ENCODE assay signal across 21 cellular contexts in the genomic region with DNA sequence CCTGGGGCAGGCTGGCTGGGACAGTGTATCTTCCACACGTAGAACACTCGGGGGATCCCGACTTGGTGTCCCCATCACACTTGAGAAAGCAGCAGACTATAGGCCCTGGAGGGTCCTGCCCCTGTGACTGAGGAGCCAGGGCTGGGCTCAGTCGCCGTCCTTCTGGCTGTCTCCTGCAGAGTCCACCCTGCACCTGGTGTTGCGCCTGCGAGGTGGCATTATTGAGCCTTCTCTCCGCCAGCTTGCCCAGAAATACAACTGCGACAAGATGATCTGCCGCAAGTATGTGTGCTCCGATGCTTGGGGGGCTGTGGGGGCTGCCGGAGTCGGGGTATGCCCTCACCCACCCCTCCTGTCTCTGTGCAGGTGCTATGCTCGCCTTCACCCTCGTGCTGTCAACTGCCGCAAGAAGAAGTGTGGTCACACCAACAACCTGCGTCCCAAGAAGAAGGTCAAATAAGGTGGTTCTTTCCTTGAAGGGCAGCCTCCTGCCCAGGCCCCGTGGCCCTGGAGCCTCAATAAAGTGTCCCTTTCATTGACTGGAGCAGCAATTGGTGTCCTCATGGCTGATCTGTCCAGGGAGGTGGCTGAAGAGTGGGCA. TPM values are rescaled to one million over a fixed set of nuclear protein-coding genes. Genes with fewer than 3 reads are reported as not detected.
DNase-seq lines count a peak whose midpoint lies in the region; ATAC-seq and TF ChIP-seq lines count a peak whose summit lies in the region.
"Had no signal": no experiment of that assay in that cellular context is flagged by ENCODE, and none has a peak within 500 bp of the region (broad histone marks: within the 10 kb centered on the region; RNA-seq: fewer than 3 reads in every experiment).

No MANE protein-coding gene starts in this region.

- TF ChIP-seq CTCF in osteoblast (IDR thresholded peaks at IDR 0.05; ENCODE audit: extremely low read depth, low read depth, low read length): no peak
- TF ChIP-seq CTCF in PC-3 (conservative IDR thresholded peaks at IDR 0.05; ENCODE audit: low read depth, low read length): no peak

- no peaks in the 10 kb centered on the region for H3K9me3 Mint-ChIP-seq in activated naive CD4-positive, alpha-beta T cell treated with anti-CD3 and anti-CD28 coated beads for 36 hours
- H3K9me3 Mint-ChIP-seq in activated naive CD8-positive, alpha-beta T cell treated with anti-CD3 and anti-CD28 coated beads for 36 hours: no peaks in the 10 kb centered on the region
- H3K9me3 Mint-ChIP-seq: activated CD4-positive, alpha-beta memory T cell treated with anti-CD3 and anti-CD28 coated beads for 36 hours had no signal

- no peaks in the 10 kb centered on the region for H3F3A ChIP-seq in PC-3 (ENCODE audit: low read length, unreplicated experiment)

- H3K36me3 ChIP-seq in osteoblast (ENCODE audit: insufficient read depth, low read length): peaks cover 48% of the 10 kb centered on the region
- H3K36me3 ChIP-seq in PC-3 (ENCODE audit: low read depth, low read length): peaks cover 32% of the 10 kb centered on the region

- CTCF ChIA-PET in activated naive CD4-positive, alpha-beta T cell treated with anti-CD3 and anti-CD28 coated beads for 36 hours (lab: Charles Lee): no interaction called here
- CTCF ChIA-PET in PC-3 (lab: Charles Lee): no interaction called here

- no peak overlapping the region for H3K27ac Mint-ChIP-seq in activated naive CD4-positive, alpha-beta T cell treated with anti-CD3 and anti-CD28 coated beads for 36 hours
- H3K27ac Mint-ChIP-seq in activated naive CD8-positive, alpha-beta T cell treated with anti-CD3 and anti-CD28 coated beads for 36 hours: peak overlapping the region; percentile 47
- H3K27ac Mint-ChIP-seq: activated CD4-positive, alpha-beta memory T cell treated with anti-CD3 and anti-CD28 coated beads for 36 hours had no signal

- H3K4me2 ChIP-seq in osteoblast (ENCODE audit: insufficient read depth, low read length): no peak overlapping the region
- no peak overlapping the region for H3K4me2 ChIP-seq in PC-3 (ENCODE audit: low read length)

- no peak for DNase-seq in activated naive CD4-positive, alpha-beta T cell treated with anti-CD3 and anti-CD28 coated beads for 36 hours
- no peak for DNase-seq in activated naive CD4-positive, alpha-beta T cell (lab: John Stamatoyannopoulos, UW)
- DNase-seq in activated naive CD8-positive, alpha-beta T cell treated with anti-CD3 and anti-CD28 coated beads for 36 hours: no peak
- DNase-seq in osteoblast (ENCODE audit: insufficient read length, low spot score, missing footprints): peak; percentile 50
- DNase-seq in PC-3: no peak
- no peak for DNase-seq in head of caudate nucleus
- DNase-seq: activated CD4-positive, alpha-beta memory T cell treated with anti-CD3 and anti-CD28 coated beads for 36 hours; CD4-positive, alpha-beta memory T cell; DMS79; effector CD8-positive, alpha-beta T cell; esophagus squamous epithelium; glutamatergic neuron; KBM-7; left ventricle myocardium inferior; NCI-H2029 treated with DMSO at 0.1 percent for 48 hours; NCI-H510A; stimulated activated naive CD4-positive, alpha-beta T cell; trophoblast cell had no signal

- H4K20me1 ChIP-seq in osteoblast (ENCODE audit: insufficient read depth, low read length) (peaks cover 28% of the 10 kb centered on the region), PC-3 (ENCODE audit: low read length) (peaks cover 32% of the 10 kb centered on the region)

- no peak for ATAC-seq in PC-3
- ATAC-seq: right cardiac atrium had no signal

- intact Hi-C loops in activated naive CD4-positive, alpha-beta T cell treated with anti-CD3 and anti-CD28 coated beads for 36 hours (cut with micrococcal nuclease): loop anchor here (5.0 kb wide), 3 partner anchors 97 to 883 kb away; a partner anchor contains a TSS
- intact Hi-C loops in PC-3 (cut with micrococcal nuclease) (loop anchor here (5.0 kb wide), 1 partner anchor 112 kb away; no protein-coding TSS in a partner anchor), head of caudate nucleus (cut with DNase I) (no loop called here)

- H3K27ac ChIP-seq in osteoblast (ENCODE audit: low read depth, low read length): no peak overlapping the region
- no peak overlapping the region for H3K27ac ChIP-seq in PC-3 (ENCODE audit: low read length)
- H3K27ac ChIP-seq: ascending aorta, esophagus squamous epithelium, left ventricle myocardium inferior, VCaP had no signal

- no peaks in the 10 kb centered on the region for H3K27me3 Mint-ChIP-seq in activated naive CD4-positive, alpha-beta T cell treated with anti-CD3 and anti-CD28 coated beads for 36 hours (ENCODE audit: low read depth)
- H3K27me3 Mint-ChIP-seq in activated naive CD8-positive, alpha-beta T cell treated with anti-CD3 and anti-CD28 coated beads for 36 hours: no peaks in the 10 kb centered on the region
- H3K27me3 Mint-ChIP-seq: activated CD4-positive, alpha-beta memory T cell treated with anti-CD3 and anti-CD28 coated beads for 36 hours; CD4-positive, alpha-beta memory T cell had no signal

- H3K4me1 ChIP-seq in osteoblast (ENCODE audit: insufficient read depth, low read length): peaks cover 15% of the 10 kb centered on the region
- H3K4me1 ChIP-seq in PC-3 (ENCODE audit: insufficient read depth, low read length): peaks cover 15% of the 10 kb centered on the region

- H3K27me3 ChIP-seq in osteoblast (ENCODE audit: insufficient read depth, low read length) (no peaks in the 10 kb centered on the region), PC-3 (ENCODE audit: low read length) (no peaks in the 10 kb centered on the region)
- H3K27me3 ChIP-seq: ascending aorta, esophagus squamous epithelium had no signal

- H3K79me2 ChIP-seq in osteoblast (ENCODE audit: insufficient read depth, low read length) (peaks cover 25% of the 10 kb centered on the region), PC-3 (ENCODE audit: low read length) (peaks cover 38% of the 10 kb centered on the region)

- peaks cover 49% of the 10 kb centered on the region for H3K36me3 Mint-ChIP-seq in activated naive CD4-positive, alpha-beta T cell treated with anti-CD3 and anti-CD28 coated beads for 36 hours (ENCODE audit: low read depth)
- peaks cover 52% of the 10 kb centered on the region for H3K36me3 Mint-ChIP-seq in activated naive CD8-positive, alpha-beta T cell treated with anti-CD3 and anti-CD28 coated beads for 36 hours

- BruUV-seq in PC-3 (replicated peaks; lab: Mats Ljungman, UMichigan): no TSS peak

- POLR2A ChIA-PET in PC-3 (lab: Charles Lee; ENCODE audit: unreplicated experiment): no interaction called here

- H2AFZ ChIP-seq in osteoblast (ENCODE audit: low read length) (no peak overlapping the region), PC-3 (ENCODE audit: low read length) (no peak overlapping the region)

- no peak overlapping the region for H3K4me3 ChIP-seq in osteoblast (ENCODE audit: insufficient read depth, low read length)
- no peak overlapping the region for H3K4me3 ChIP-seq in PC-3 (ENCODE audit: low read length)
- H3K4me3 ChIP-seq: ascending aorta, esophagus squamous epithelium, left ventricle myocardium inferior had no signal

- no peaks in the 10 kb centered on the region for H3K9me2 ChIP-seq in PC-3 (replicated peaks; ENCODE audit: low read length)

- H3K4me3 Mint-ChIP-seq in activated naive CD4-positive, alpha-beta T cell treated with anti-CD3 and anti-CD28 coated beads for 36 hours: peak overlapping the region; percentile 19
- H3K4me3 Mint-ChIP-seq in activated naive CD8-positive, alpha-beta T cell treated with anti-CD3 and anti-CD28 coated beads for 36 hours: peak overlapping the region; percentile 42

- H3K4me1 Mint-ChIP-seq in activated naive CD4-positive, alpha-beta T cell treated with anti-CD3 and anti-CD28 coated beads for 36 hours (ENCODE audit: low read depth): peaks cover 30% of the 10 kb centered on the region
- peaks cover 39% of the 10 kb centered on the region for H3K4me1 Mint-ChIP-seq in activated naive CD8-positive, alpha-beta T cell treated with anti-CD3 and anti-CD28 coated beads for 36 hours

- H3K9ac ChIP-seq in PC-3 (ENCODE audit: low read length): no peak overlapping the region

- H3K9me3 ChIP-seq in osteoblast (ENCODE audit: low read depth, low read length) (no peaks in the 10 kb centered on the region), PC-3 (ENCODE audit: low read length) (no peaks in the 10 kb centered on the region)
- H3K9me3 ChIP-seq: ascending aorta, esophagus squamous epithelium, left ventricle myocardium inferior had no signal

RNA-seq across cellular contexts. Expression of a gene that starts 3.1 kb away (rescaled TPM):
- total RNA-seq in activated naive CD4-positive, alpha-beta T cell treated with anti-CD3 and anti-CD28 coated beads for 36 hours: 1,000 to 10,000 TPM; 1,997 to 2,122 TPM
- 1,000 to 10,000 TPM; 1,816 to 1,826 TPM for total RNA-seq in activated naive CD8-positive, alpha-beta T cell treated with anti-CD3 and anti-CD28 coated beads for 36 hours
- total RNA-seq in osteoblast: 554 and 556 TPM in 2 replicates
- total RNA-seq in PC-3 (2014; rRNA removed): 871 and 1,108 TPM in 2 replicates

RNA-seq across cellular contexts. Expression of a gene that starts 13.8 kb away (rescaled TPM):
- 10 to 100 TPM; 62.9 to 68.5 TPM for total RNA-seq in activated naive CD4-positive, alpha-beta T cell treated with anti-CD3 and anti-CD28 coated beads for 36 hours
- total RNA-seq in activated naive CD8-positive, alpha-beta T cell treated with anti-CD3 and anti-CD28 coated beads for 36 hours: 10 to 100 TPM; 71.6 to 74.7 TPM
- total RNA-seq in osteoblast (27.7 and 29.7 TPM in 2 replicates), PC-3 (2014; rRNA removed) (121 and 207 TPM in 2 replicates)

RNA-seq across cellular contexts. Expression of a gene that starts 17.1 kb away (rescaled TPM):
- 10 to 100 TPM; 86.7 TPM for total RNA-seq in activated naive CD4-positive, alpha-beta T cell treated with anti-CD3 and anti-CD28 coated beads for 36 hours
- total RNA-seq in activated naive CD8-positive, alpha-beta T cell treated with anti-CD3 and anti-CD28 coated beads for 36 hours: 100 to 1,000 TPM; 116 to 124 TPM
- total RNA-seq in osteoblast (92.8 and 104 TPM in 2 replicates), PC-3 (2014; rRNA removed) (137 and 162 TPM in 2 replicates)

RNA-seq across cellular contexts. Expression of a gene that starts 31.4 kb away (rescaled TPM):
- total RNA-seq in activated naive CD4-positive, alpha-beta T cell treated with anti-CD3 and anti-CD28 coated beads for 36 hours: 100 to 1,000 TPM; 161 to 163 TPM
- 100 to 1,000 TPM; 168 to 170 TPM for total RNA-seq in activated naive CD8-positive, alpha-beta T cell treated with anti-CD3 and anti-CD28 coated beads for 36 hours
- total RNA-seq in osteoblast (253 and 288 TPM in 2 replicates), PC-3 (2014; rRNA removed) (243 and 278 TPM in 2 replicates)

RNA-seq across cellular contexts. Expression of a gene that starts 31.8 kb away (rescaled TPM):
- total RNA-seq in activated naive CD4-positive, alpha-beta T cell treated with anti-CD3 and anti-CD28 coated beads for 36 hours: not detected
- total RNA-seq in activated naive CD8-positive, alpha-beta T cell treated with anti-CD3 and anti-CD28 coated beads for 36 hours: not detected
- total RNA-seq in osteoblast (6.9 and 15.9 TPM in 2 replicates), PC-3 (2014; rRNA removed) (0.23 and 2.6 TPM in 2 replicates)
- total RNA-seq: activated CD4-positive, alpha-beta memory T cell treated with anti-CD3 and anti-CD28 coated beads for 36 hours; CD4-positive, alpha-beta memory T cell had no signal
